9 cellular contexts compared by ENCODE assay signal in genomic region chr6:136609878-136610706, GRCh38. TPM values are rescaled to one million over a fixed set of nuclear protein-coding genes. Genes with fewer than 3 reads are reported as not detected.
DNase-seq lines count a peak whose midpoint lies in the region; FAIRE-seq and TF ChIP-seq lines count a peak whose summit lies in the region.
"Had no signal": no experiment of that assay in that cellular context is flagged by ENCODE, and none has a peak within 500 bp of the region (broad histone marks: within the 10 kb centered on the region; RNA-seq: fewer than 3 reads in every experiment).

No MANE protein-coding gene starts in this region.

- H3K27ac ChIP-seq in 22Rv1 = peak overlapping the region; percentile 76
- H3K27ac ChIP-seq in Peyer's patch = peak overlapping the region in 3 of 4 donors; percentile 13 to 62 (median 55)
- H3K27ac ChIP-seq: cardiac muscle cell had no signal

- H3K9me3 ChIP-seq in Peyer's patch = no peaks in the 10 kb centered on the region

- TF ChIP-seq CTCF in 22Rv1 (IDR thresholded peaks at IDR 0.05) (no peak), Peyer's patch (IDR thresholded peaks at IDR 0.05) (no peak)

- no peak overlapping the region for H3K4me3 ChIP-seq in Peyer's patch
- H3K4me3 ChIP-seq: cardiac muscle cell had no signal

- TF ChIP-seq POLR2A in GM12891 (IDR thresholded peaks at IDR 0.05; ENCODE audit: low read depth, low read length) = no peak
- TF ChIP-seq POLR2A in Peyer's patch (IDR thresholded peaks at IDR 0.05) = no peak

- peaks cover 0 to 10% (median 0%) of the 10 kb centered on the region in 3 donors for H3K36me3 ChIP-seq in Peyer's patch
- H3K36me3 ChIP-seq: cardiac muscle cell had no signal

- H3K4me1 ChIP-seq in Peyer's patch = peaks cover 0 to 25% (median 0%) of the 10 kb centered on the region in 4 donors

- DNase-seq in GM12891 (ENCODE audit: insufficient read length, low spot score) (no peak), Peyer's patch (peak in 2 of 3 donors; percentile 54 to 84), mucosa of gallbladder (ENCODE audit: low spot score) (peak; percentile 80), NCI-H446 (lab: John Stamatoyannopoulos, UW) (no peak)
- DNase-seq in central memory CD4-positive, alpha-beta T cell = no peak
- DNase-seq in effector CD8-positive, alpha-beta T cell (lab: John Stamatoyannopoulos, UW) = no peak

- no peaks in the 10 kb centered on the region for H3K27me3 ChIP-seq in Peyer's patch
- H3K27me3 ChIP-seq: cardiac muscle cell had no signal

- FAIRE-seq in GM12891 (lab: Jason Lieb, UNC) (peak; percentile 9), endometrium (lab: Jason Lieb, UNC) (peak; percentile 97)

TF ChIP-seq in GM12891, 5 proteins besides CTCF, POLR2A, EP300 and RAD21:
- no peak for TF ChIP-seq PAX5 (IDR thresholded peaks at IDR 0.05; ENCODE audit: insufficient read depth, low read length, severe bottlenecking)
- TF ChIP-seq TAF1 (IDR thresholded peaks at IDR 0.05; ENCODE audit: low read depth, low read length) = no peak
- TF ChIP-seq SPI1 (IDR thresholded peaks at IDR 0.05; ENCODE audit: low read depth, low read length) = peak; percentile 55

RNA-seq across cellular contexts. Expression of gene MAP7, which starts 59.9 kb away (rescaled TPM):
- polyA plus RNA-seq in GM12891 (2012; ENCODE audit: low read depth, missing spikeins) = 0.10 TPM
- total RNA-seq in Peyer's patch (10 to 100 TPM; 16.5 to 47.1 (median 38.8) TPM), mucosa of gallbladder (56.8 TPM)

Comparison
In these comparisons a context has a peak if more than half of its experiments do, and no peak if none do; other contexts are left out.
1. DNase-seq: peak in Peyer's patch (2 of 3) and mucosa of gallbladder (single experiment); none in GM12891 (single experiment), central memory CD4-positive, alpha-beta T cell (single experiment), effector CD8-positive, alpha-beta T cell (single experiment) and NCI-H446 (0 of 2).